ENCODE assay signal across 25 cellular contexts in the genomic region with DNA sequence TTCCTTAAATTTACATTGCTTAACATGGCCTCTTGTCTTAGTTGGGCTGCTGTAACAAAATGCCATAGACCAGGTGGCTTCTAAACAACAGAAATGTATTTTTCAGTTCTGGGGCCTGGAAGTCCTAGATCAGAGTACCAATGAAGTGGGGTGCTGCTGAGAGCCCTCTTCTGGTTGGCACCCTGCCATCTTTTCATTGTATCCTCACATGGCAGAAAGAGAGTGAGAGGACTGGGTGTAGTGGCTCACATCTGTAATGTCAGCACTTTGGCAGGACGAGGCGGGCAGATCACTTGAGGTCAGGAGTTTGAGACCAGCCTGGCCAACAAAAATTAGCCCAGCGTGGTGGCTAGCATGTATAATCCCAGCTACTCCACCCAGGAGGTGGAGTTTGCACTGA. TPM values are rescaled to one million over a fixed set of nuclear protein-coding genes. Genes with fewer than 3 reads are reported as not detected.
"Had no signal": no experiment of that assay in that cellular context is flagged by ENCODE, and none has a peak within 500 bp of the region (broad histone marks: within the 10 kb centered on the region; RNA-seq: fewer than 3 reads in every experiment).

No MANE protein-coding gene starts in this region.

- H3K27me3 ChIP-seq: gastroesophageal sphincter, hepatocyte, ovary, spleen, testis had no signal

- DNase-seq: cortex of kidney; effector memory CD8-positive, alpha-beta T cell; foreskin fibroblast; heart left ventricle; kidney; natural killer cell; occipital lobe; ovary; posterior cingulate gyrus; psoas muscle; right cardiac atrium; spleen; stimulated activated CD4-positive, alpha-beta T cell treated with anti-CD3 and anti-CD28 coated beads, Interleukin-4, amount 100 ng/mL, for 4 hours; stimulated activated naive CD8-positive, alpha-beta T cell treated with anti-CD3 and anti-CD28 coated beads, Interleukin-15, Interleukin-2, amounts not matched to agents 100 U/mL and 50 U/mL, for 24 hours; testis; tibial artery had no signal

- H3K27ac ChIP-seq: gastroesophageal sphincter, heart left ventricle, hepatocyte, ovary, psoas muscle, skin epidermis, spleen, testis, tibial artery had no signal

- H3K4me2 ChIP-seq: hepatocyte had no signal

- H2AFZ ChIP-seq: hepatocyte had no signal

- H3K4me3 ChIP-seq: gastroesophageal sphincter, heart left ventricle, hepatocyte, lung, ovary, psoas muscle, skin epidermis, spleen, testis, tibial artery had no signal

- ATAC-seq: effector memory CD8-positive, alpha-beta T cell; gastroesophageal sphincter; heart left ventricle; left lobe of liver; natural killer cell; psoas muscle; right cardiac atrium; stimulated activated memory B cell treated with anti-CD40 and anti-IgM and Interleukin-4, amounts not matched to agents 10 μg/mL and 1 μg/mL and 100 μg/mL, for 72 hours; stimulated activated naive CD8-positive, alpha-beta T cell treated with anti-CD3 and anti-CD28 coated beads, Interleukin-15, Interleukin-2, amounts not matched to agents 100 U/mL and 50 U/mL, for 24 hours had no signal

- H3K4me1 ChIP-seq: gastroesophageal sphincter, heart left ventricle, psoas muscle, spleen, testis, tibial artery had no signal

- H3K36me3 ChIP-seq: gastroesophageal sphincter, heart left ventricle, ovary, spleen, tibial artery had no signal

- H3K9me3 ChIP-seq: gastroesophageal sphincter, heart left ventricle, ovary, psoas muscle, spleen, testis, tibial artery had no signal

- H3K79me2 ChIP-seq: hepatocyte had no signal

- FAIRE-seq: endometrium, kidney had no signal

RNA-seq across cellular contexts. Expression of gene KLB, which starts 12.0 kb away (rescaled TPM):
- total RNA-seq: kidney, occipital lobe, renal cortical epithelial cell had no signal
- polyA plus RNA-seq: neural cell, spleen had no signal
